Comparison of ENCODE assay signal across 3 cellular contexts in the genomic region with DNA sequence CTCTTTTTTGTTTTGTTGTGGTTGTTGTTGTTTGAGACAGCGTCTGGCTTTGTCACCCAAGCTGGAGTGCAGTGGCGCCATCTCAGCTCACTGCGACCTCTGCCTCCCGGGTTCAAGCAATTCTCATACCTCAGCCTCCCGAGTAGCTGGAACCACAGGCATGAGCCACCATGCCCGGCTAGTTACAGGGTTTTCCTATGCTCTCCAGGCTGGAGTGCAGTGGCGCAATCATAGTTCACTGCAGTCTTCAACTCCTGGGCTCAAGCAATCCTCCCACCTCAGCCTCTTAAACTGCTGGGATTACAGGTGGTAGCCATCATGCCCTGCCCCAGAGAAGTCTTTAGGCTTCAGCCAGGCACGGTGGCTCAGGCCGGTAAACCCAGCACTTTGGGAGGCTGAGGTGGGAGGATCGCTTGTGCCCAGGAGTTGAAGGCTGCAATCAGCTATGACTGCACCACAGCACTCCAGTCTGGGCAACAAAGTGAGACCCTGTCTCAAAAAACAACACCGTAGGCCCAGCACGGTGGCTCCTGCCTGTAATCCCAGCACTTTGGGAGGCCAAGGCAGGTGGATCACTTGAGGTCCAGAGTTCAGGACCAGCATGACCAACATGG. TPM values are rescaled to one million over a fixed set of nuclear protein-coding genes. Genes with fewer than 3 reads are reported as not detected.
"Had no signal": no experiment of that assay in that cellular context is flagged by ENCODE, and none has a peak within 500 bp of the region (broad histone marks: within the 10 kb centered on the region; RNA-seq: fewer than 3 reads in every experiment).

No MANE protein-coding gene starts in this region.

RNA-seq across cellular contexts. Expression of a gene that starts 54.3 kb away (rescaled TPM):
- total RNA-seq: NCI-H460, RPMI7951, SJCRH30 had no signal
